ENCODE assay signal across 7 cellular contexts in the genomic region with DNA sequence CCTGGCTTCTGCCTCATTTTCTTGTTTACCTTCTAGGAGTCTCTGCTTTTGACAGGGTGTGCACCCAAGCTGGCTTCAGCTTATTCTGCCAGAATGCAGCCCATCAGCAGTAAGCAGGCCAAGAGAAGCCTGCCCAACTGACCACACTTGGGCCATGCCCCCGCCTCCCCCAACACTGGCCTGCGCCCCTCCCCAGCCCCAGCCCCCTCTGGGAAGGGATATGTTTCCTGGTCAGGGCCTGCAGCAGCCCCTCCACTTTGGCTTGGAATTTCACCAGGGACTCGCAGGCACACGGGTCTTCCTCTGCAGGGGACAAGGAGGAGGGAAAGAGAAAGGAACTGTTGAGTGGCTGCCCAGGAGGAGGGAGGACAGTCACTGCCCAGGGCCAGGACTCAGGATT. TPM values are rescaled to one million over a fixed set of nuclear protein-coding genes. Genes with fewer than 3 reads are reported as not detected.
"Had no signal": no experiment of that assay in that cellular context is flagged by ENCODE, and none has a peak within 500 bp of the region (broad histone marks: within the 10 kb centered on the region; RNA-seq: fewer than 3 reads in every experiment).

No MANE protein-coding gene starts in this region.

- H3K27ac ChIP-seq: HL-60 had no signal

- H3K4me3 ChIP-seq: GM23338, K562 had no signal

- DNase-seq: H9, HCEC 1CT had no signal

- H3K4me1 Mint-ChIP-seq: GM23338, H9 had no signal

- H3K4me3 Mint-ChIP-seq: GM23338, H9 had no signal

- H2AFZ ChIP-seq: GM23338 had no signal

- H3K4me2 ChIP-seq: GM23338 had no signal

- H3K27ac Mint-ChIP-seq: GM23338 had no signal

- ATAC-seq: GM23338, HepG2, K562 had no signal

RNA-seq across cellular contexts. Expression of a gene that starts 9.4 kb away (rescaled TPM):
- total RNA-seq: H9, HT1080 had no signal

RNA-seq across cellular contexts. Expression of a gene that starts 43.5 kb away (rescaled TPM):
- total RNA-seq: GM23338 had no signal
